Comparison of ENCODE assay signal across 7 cellular contexts in the genomic region with DNA sequence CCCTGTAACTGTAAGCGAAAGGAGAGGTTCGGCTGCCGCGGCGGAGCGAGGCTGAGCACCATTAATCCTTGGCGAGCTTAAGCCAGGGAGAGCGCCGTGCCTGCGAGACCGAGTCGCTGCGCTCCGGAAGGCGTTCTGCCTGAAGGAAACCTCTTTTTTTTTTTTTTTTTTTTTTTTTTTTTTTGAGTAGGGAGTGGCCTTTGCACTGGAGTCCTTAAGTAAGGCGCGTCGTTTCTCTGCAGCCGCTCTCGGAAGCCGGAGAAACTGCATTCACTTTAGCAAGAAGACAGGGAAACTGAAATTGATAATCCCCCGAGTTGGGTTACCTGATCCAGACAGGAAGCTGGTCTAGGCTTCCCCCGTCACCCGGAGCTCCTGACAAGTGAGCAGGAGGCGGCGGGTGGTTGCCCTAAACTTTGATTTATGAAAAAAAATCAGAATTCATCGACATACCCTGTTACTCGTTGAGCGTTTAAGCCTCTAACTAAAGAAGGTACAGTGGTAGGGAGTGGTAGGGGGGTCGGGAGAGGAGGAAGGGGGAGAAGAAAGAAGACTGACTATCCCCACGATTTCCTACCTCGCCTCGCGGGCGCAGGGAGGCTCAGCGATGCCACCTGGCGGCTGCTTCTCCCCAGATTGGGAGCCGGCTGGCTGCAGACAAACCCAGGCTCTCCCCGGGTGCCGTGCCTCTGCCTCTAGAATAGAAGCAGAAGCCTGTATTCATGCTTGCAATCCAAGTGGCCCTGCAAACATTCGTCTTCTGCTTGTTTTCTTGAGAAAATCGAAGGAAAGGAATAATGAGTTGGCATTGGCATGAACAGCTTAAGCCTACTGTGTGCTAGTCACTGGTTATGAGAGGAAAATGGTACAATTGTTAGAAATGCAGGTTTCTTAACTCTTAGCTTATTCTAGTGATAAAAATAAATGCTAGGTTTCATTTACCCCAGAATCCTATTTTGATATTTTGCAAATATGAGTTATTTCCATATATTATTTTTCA. TPM values are rescaled to one million over a fixed set of nuclear protein-coding genes. Genes with fewer than 3 reads are reported as not detected.
A peak's percentile ranks its signal among the peaks of the same experiment; 100 is the strongest.
DNase-seq lines count a peak whose midpoint lies in the region; ATAC-seq, FAIRE-seq and TF ChIP-seq lines count a peak whose summit lies in the region.

No MANE protein-coding gene starts in this region.

- H3K4me1 ChIP-seq in astrocyte (ENCODE audit: insufficient read depth, low read length), result peaks cover 7% of the 10 kb centered on the region
- peaks cover 4% of the 10 kb centered on the region for H3K4me1 ChIP-seq in hepatocyte (ENCODE audit: insufficient read depth)

- H3K36me3 ChIP-seq in astrocyte (ENCODE audit: insufficient read depth, low read length) (no peaks in the 10 kb centered on the region), hepatocyte (replicated peaks; ENCODE audit: insufficient read depth, low read depth) (no peaks in the 10 kb centered on the region)

- H3K9ac ChIP-seq in astrocyte (ENCODE audit: low read length), result peak overlapping the region; percentile 90

- no peaks in the 10 kb centered on the region for H3K9me3 Mint-ChIP-seq in astrocyte (ENCODE audit: unreplicated experiment)

- peak overlapping the region; percentile 94 for H3K27ac Mint-ChIP-seq in astrocyte (ENCODE audit: unreplicated experiment)

- H3K9me2 ChIP-seq in hepatocyte (replicated peaks; ENCODE audit: insufficient read depth), result no peaks in the 10 kb centered on the region

- FAIRE-seq in astrocyte (lab: Jason Lieb, UNC), result no peak

- ATAC-seq in GM18505 (IDR thresholded peaks at IDR 0.05; ENCODE audit: unreplicated experiment) (peak; percentile 46), HG02885 (IDR thresholded peaks at IDR 0.05; ENCODE audit: poor library complexity, unreplicated experiment) (peak; percentile 33)

- H3K4me1 Mint-ChIP-seq in astrocyte (ENCODE audit: low read depth, unreplicated experiment), result peaks cover 8% of the 10 kb centered on the region

- H3K27me3 ChIP-seq in astrocyte (ENCODE audit: insufficient read depth, low read length), result no peaks in the 10 kb centered on the region
- H3K27me3 ChIP-seq in hepatocyte, result no peaks in the 10 kb centered on the region

- H3K4me3 ChIP-seq in astrocyte (ENCODE audit: insufficient read depth, low read depth, low read length) (peak overlapping the region; percentile 85), hepatocyte (peak overlapping the region; percentile 86), retinal pigment epithelial cell (ENCODE audit: low read length) (peak overlapping the region; percentile 67)

- H3K4me2 ChIP-seq in astrocyte (ENCODE audit: low read length) (peak overlapping the region; percentile 96), hepatocyte (peak overlapping the region; percentile 95)

- H3K27ac ChIP-seq in astrocyte (ENCODE audit: low read depth, low read length) (peak overlapping the region; percentile 86), hepatocyte (peak overlapping the region; percentile 98)

- no peaks in the 10 kb centered on the region for H3K36me3 Mint-ChIP-seq in astrocyte (ENCODE audit: low read depth, unreplicated experiment)

- H4K20me1 ChIP-seq in astrocyte (ENCODE audit: insufficient read depth, low read length), result peaks cover 4% of the 10 kb centered on the region
- H4K20me1 ChIP-seq in hepatocyte (ENCODE audit: insufficient read depth, poor library complexity, severe bottlenecking), result no peaks in the 10 kb centered on the region

- TF ChIP-seq POLR2A in GM18505 (IDR thresholded peaks at IDR 0.05; ENCODE audit: borderline replicate concordance, extremely low read depth, insufficient read depth, insufficient read length), result peak; percentile 61

- peaks cover 5% of the 10 kb centered on the region for H3K79me2 ChIP-seq in astrocyte (ENCODE audit: insufficient read depth, low read length)
- H3K79me2 ChIP-seq in hepatocyte, result peaks cover 4% of the 10 kb centered on the region

- H2AFZ ChIP-seq in astrocyte (ENCODE audit: low read depth, low read length) (peak overlapping the region; percentile 87), hepatocyte (peak overlapping the region; percentile 88)

- H3K4me3 Mint-ChIP-seq in astrocyte (ENCODE audit: unreplicated experiment), result peak overlapping the region; percentile 96

- WGBS in hepatocyte (ENCODE audit: low lambda C conversion rate, missing lambda C conversion rate), result 1% methylated on average over 41 of the region's 42 CpGs

- TF ChIP-seq CTCF in astrocyte (IDR thresholded peaks at IDR 0.05; ENCODE audit: insufficient read depth, low read depth, low read length) (peak; percentile 77), hepatocyte (IDR thresholded peaks at IDR 0.05; ENCODE audit: poor library complexity) (peak; percentile 95), retinal pigment epithelial cell (conservative IDR thresholded peaks at IDR 0.05; ENCODE audit: low read depth, low read length) (peak; percentile 95)

- DNase-seq in NCI-H1694 treated with DMSO at 0.1 percent for 48 hours (lab: John Stamatoyannopoulos, UW) (peak; percentile 79), T-helper 2 cell (peak; percentile 40 to 77 (median 61)), astrocyte (ENCODE audit: low read depth) (peak; percentile 90), hepatocyte (ENCODE audit: low spot score) (peak; percentile 93), retinal pigment epithelial cell (ENCODE audit: low read depth) (peak; percentile 82)

- no peaks in the 10 kb centered on the region for H3K27me3 Mint-ChIP-seq in astrocyte (ENCODE audit: low read depth, unreplicated experiment)

- no peaks in the 10 kb centered on the region for H3K9me3 ChIP-seq in astrocyte (ENCODE audit: insufficient read depth, low read depth, low read length)
- H3K9me3 ChIP-seq in hepatocyte (ENCODE audit: low read depth), result no peaks in the 10 kb centered on the region

RNA-seq across cellular contexts. Expression of a gene that starts 4.4 kb away (rescaled TPM):
- total RNA-seq in astrocyte (94.9 and 108 TPM in 2 replicates), hepatocyte (76.4 and 92.5 TPM in 2 replicates)
- polyA plus RNA-seq in hepatocyte, result 62.2 and 72.7 TPM in 2 replicates

Comparison
In these comparisons a context has a peak if more than half of its experiments do, and no peak if none do; other contexts are left out.
1. Peak in every context shown above with its lines: DNase-seq, ATAC-seq, H3K4me3 ChIP-seq and H3K27ac ChIP-seq.